Comparison of ENCODE assay signal across 1 cellular context in the genomic region with DNA sequence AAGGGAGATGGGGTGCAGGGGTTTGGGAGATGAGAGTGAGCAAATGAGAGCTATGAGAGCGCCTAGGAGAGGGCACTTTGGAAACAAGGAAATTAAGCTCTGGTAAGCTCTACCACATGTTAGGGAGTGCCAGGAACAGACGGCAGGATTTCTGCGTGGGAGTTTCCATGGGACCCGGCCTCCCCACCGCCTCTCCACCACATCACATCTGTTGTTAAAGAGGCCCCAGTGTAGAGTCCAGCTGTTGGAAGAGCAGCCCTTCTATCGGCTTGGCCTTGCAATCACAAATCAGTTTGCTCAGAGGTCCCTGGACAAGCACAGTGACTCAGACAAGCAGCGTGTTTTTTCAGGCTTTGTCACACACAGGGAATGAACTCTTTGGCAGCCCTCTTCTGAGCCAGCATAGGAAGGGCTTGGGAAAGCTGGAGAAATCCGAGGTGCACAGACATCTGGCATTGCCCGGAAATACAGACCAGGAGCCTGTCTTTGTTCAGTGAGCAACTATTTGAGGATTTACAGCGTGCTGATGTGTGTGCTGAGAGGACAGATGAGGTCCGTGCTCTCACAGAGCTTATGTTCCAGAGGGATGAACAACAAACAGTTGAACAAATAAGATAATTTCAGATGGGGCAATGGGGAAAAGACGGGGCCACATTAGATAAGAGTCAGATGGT.
TF ChIP-seq lines count a peak whose summit lies in the region.

No MANE protein-coding gene starts in this region.

TF ChIP-seq in H1, 55 proteins besides CTCF, POLR2A, EP300 and RAD21 (continued from another document):
- TF ChIP-seq CHD7 (IDR thresholded peaks at IDR 0.05; ENCODE audit: insufficient replicate concordance, low read length) (no peak), SUZ12 (IDR thresholded peaks at IDR 0.05; ENCODE audit: low read length) (no peak), SP2 (IDR thresholded peaks at IDR 0.05; ENCODE audit: low read length) (no peak), YY1 (IDR thresholded peaks at IDR 0.05; ENCODE audit: low read depth, low read length) (no peak), EZH2 (IDR thresholded peaks at IDR 0.05; ENCODE audit: low read depth, low read length, severe bottlenecking) (no peak), BCL11A (IDR thresholded peaks at IDR 0.05; ENCODE audit: low read depth in 2 of 2, low read length in 2 of 2) (no peak), TAF7 (optimal IDR thresholded peaks at IDR 0.05; ENCODE audit: borderline replicate concordance, low read depth, low read length) (no peak), CBX8 (IDR thresholded peaks at IDR 0.05; ENCODE audit: borderline replicate concordance, low read depth, low read length) (no peak), JUN (IDR thresholded peaks at IDR 0.05; ENCODE audit: low read depth, low read length) (no peak), SP1 (IDR thresholded peaks at IDR 0.05; ENCODE audit: low read depth, low read length) (no peak)
TF ChIP-seq in H1: peak in this region for 0.
